19 cellular contexts compared by ENCODE assay signal in the genomic region with DNA sequence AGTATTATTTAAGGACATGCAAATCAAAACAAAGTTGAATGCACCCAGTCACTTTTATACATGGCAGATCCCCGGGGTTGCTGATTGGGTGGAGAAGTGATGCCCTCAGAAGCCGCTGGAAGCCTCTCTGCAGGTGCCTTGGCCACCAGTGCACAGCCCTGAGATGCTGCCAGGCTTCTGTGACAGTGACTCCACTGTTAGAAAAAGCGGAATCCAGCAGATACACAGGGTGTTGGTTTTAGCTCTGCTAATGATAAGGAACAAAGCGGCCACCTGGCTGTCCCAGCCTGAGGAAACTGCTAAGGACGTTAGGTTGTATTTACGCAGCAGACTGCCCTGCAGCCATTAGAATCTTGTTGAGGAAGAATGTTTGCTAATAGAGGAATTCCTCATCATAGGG. TPM values are rescaled to one million over a fixed set of nuclear protein-coding genes. Genes with fewer than 3 reads are reported as not detected.
DNase-seq lines count a peak whose midpoint lies in the region; TF ChIP-seq lines count a peak whose summit lies in the region.
"Had no signal": no experiment of that assay in that cellular context is flagged by ENCODE, and none has a peak within 500 bp of the region (broad histone marks: within the 10 kb centered on the region; RNA-seq: fewer than 3 reads in every experiment).

No MANE protein-coding gene starts in this region.

- no peaks in the 10 kb centered on the region for H3K27me3 Mint-ChIP-seq in activated CD4-positive, alpha-beta memory T cell treated with anti-CD3 and anti-CD28 coated beads for 36 hours
- H3K27me3 Mint-ChIP-seq in activated CD4-positive, alpha-beta memory T cell treated with anti-CD3 and anti-CD28 coated beads, Interleukin-2, amount 10 ng/mL, durations not matched to agents 7 days and 5 days = no peaks in the 10 kb centered on the region
- H3K27me3 Mint-ChIP-seq in H9 (ENCODE audit: low read depth) = no peaks in the 10 kb centered on the region; the same call in 1 of the 2 replicates
- H3K27me3 Mint-ChIP-seq: activated CD4-positive, alpha-beta T cell treated with anti-CD3 and anti-CD28 coated beads for 36 hours; brain had no signal

- H2BK20ac ChIP-seq in H9 (ENCODE audit: low read depth, low read length, poor library complexity, severe bottlenecking) = no peak overlapping the region

- CTCF ChIA-PET in activated CD4-positive, alpha-beta memory T cell treated with anti-CD3 and anti-CD28 coated beads for 36 hours (lab: Charles Lee) = no interaction called here
- CTCF ChIA-PET in activated CD4-positive, alpha-beta memory T cell treated with anti-CD3 and anti-CD28 coated beads, Interleukin-2, amount 10 ng/mL, durations not matched to agents 7 days and 5 days (lab: Charles Lee) = no interaction called here

- no peaks in the 10 kb centered on the region for H3K9me2 ChIP-seq in GM23248 (ENCODE audit: insufficient read depth)

- intact Hi-C loops in activated CD4-positive, alpha-beta memory T cell treated with anti-CD3 and anti-CD28 coated beads for 36 hours (cut with micrococcal nuclease) = no loop called here
- intact Hi-C loops in spleen (cut with DNase I; ENCODE audit: low total_unique reads) = no loop called here

- H3K27ac ChIP-seq in VCaP = peak overlapping the region; percentile 49
- H3K27ac ChIP-seq in spleen = no peak overlapping the region
- H3K27ac ChIP-seq in H9 (ENCODE audit: insufficient read length, low read depth, low read length) = no peak overlapping the region
- no peak overlapping the region for H3K27ac ChIP-seq in GM23248
- H3K27ac ChIP-seq: gastroesophageal sphincter, pancreas had no signal

- H3K23me2 ChIP-seq in H9 (ENCODE audit: insufficient read length, low read depth, low read length, poor library complexity, severe bottlenecking) = no peaks in the 10 kb centered on the region

- no peak overlapping the region for H4K5ac ChIP-seq in H9 (ENCODE audit: insufficient read length, low read depth, low read length)

- H3K36me3 ChIP-seq in spleen (no peaks in the 10 kb centered on the region), GM23248 (ENCODE audit: low read depth) (no peaks in the 10 kb centered on the region)
- H3K36me3 ChIP-seq: pancreas had no signal

- no peak overlapping the region for H2BK5ac ChIP-seq in H9 (ENCODE audit: insufficient read length, low read length)

- no peak overlapping the region for H3T11ph ChIP-seq in H9 (ENCODE audit: low read length)

- POLR2A ChIA-PET in activated CD4-positive, alpha-beta memory T cell treated with anti-CD3 and anti-CD28 coated beads for 36 hours (lab: Charles Lee) = no interaction called here
- POLR2A ChIA-PET in activated CD4-positive, alpha-beta memory T cell treated with anti-CD3 and anti-CD28 coated beads, Interleukin-2, amount 10 ng/mL, durations not matched to agents 7 days and 5 days (lab: Charles Lee) = no interaction called here

- H3K27me3 ChIP-seq in spleen (replicated peaks in 1 of 7) (no peaks in the 10 kb centered on the region), H9 (ENCODE audit: insufficient read depth, low read length) (no peaks in the 10 kb centered on the region), GM23248 (replicated peaks; ENCODE audit: insufficient read depth) (no peaks in the 10 kb centered on the region)
- H3K27me3 ChIP-seq: gastroesophageal sphincter, pancreas had no signal

- H3F3A ChIP-seq in GM23248 (ENCODE audit: insufficient read depth) = no peaks in the 10 kb centered on the region

- no peak overlapping the region for H3K23ac ChIP-seq in H9 (ENCODE audit: insufficient read length, low read depth, low read length)

- H3K4me1 ChIP-seq in spleen = no peaks in the 10 kb centered on the region
- no peaks in the 10 kb centered on the region for H3K4me1 ChIP-seq in H9 (ENCODE audit: insufficient read depth, low read length)
- no peaks in the 10 kb centered on the region for H3K4me1 ChIP-seq in GM23248 (ENCODE audit: insufficient read depth)
- H3K4me1 ChIP-seq: pancreas had no signal

- no peak overlapping the region for H3K56ac ChIP-seq in H9 (ENCODE audit: insufficient read length, low read depth, low read length)

- no peaks in the 10 kb centered on the region for H3K9me3 ChIP-seq in spleen
- H3K9me3 ChIP-seq in H9 (ENCODE audit: control insufficient read depth, low read depth, low read length) = no peaks in the 10 kb centered on the region
- no peaks in the 10 kb centered on the region for H3K9me3 ChIP-seq in GM23248 (ENCODE audit: low read depth)
- H3K9me3 ChIP-seq: gastroesophageal sphincter, pancreas had no signal

- H2AFZ ChIP-seq in H9 (ENCODE audit: low read length) (no peak overlapping the region), GM23248 (no peak overlapping the region)

- no peak overlapping the region for H4K8ac ChIP-seq in H9 (replicated peaks; ENCODE audit: insufficient read length, low read depth, low read length)

- H3K79me1 ChIP-seq in H9 (ENCODE audit: insufficient read depth, low read depth, low read length, poor library complexity, severe bottlenecking) = no peaks in the 10 kb centered on the region

- no peak overlapping the region for H3K4me3 Mint-ChIP-seq in activated CD4-positive, alpha-beta memory T cell treated with anti-CD3 and anti-CD28 coated beads for 36 hours
- no peak overlapping the region for H3K4me3 Mint-ChIP-seq in activated CD4-positive, alpha-beta memory T cell treated with anti-CD3 and anti-CD28 coated beads, Interleukin-2, amount 10 ng/mL, durations not matched to agents 7 days and 5 days
- H3K4me3 Mint-ChIP-seq in H9 = no peak overlapping the region
- H3K4me3 Mint-ChIP-seq: activated CD4-positive, alpha-beta T cell treated with anti-CD3 and anti-CD28 coated beads for 36 hours; brain had no signal

- H2BK120ac ChIP-seq in H9 (ENCODE audit: low read depth, low read length, poor library complexity, severe bottlenecking) = no peak overlapping the region

- in situ Hi-C loops in GM23248 (cut with MboI) = no loop called here

- H3K14ac ChIP-seq in H9 (ENCODE audit: insufficient read depth, low read length) = no peak overlapping the region

- H3K4me3 ChIP-seq in spleen (no peak overlapping the region), GM23248 (no peak overlapping the region)
- H3K4me3 ChIP-seq: gastroesophageal sphincter, pancreas had no signal

- H3K27ac Mint-ChIP-seq in activated CD4-positive, alpha-beta memory T cell treated with anti-CD3 and anti-CD28 coated beads for 36 hours = no peak overlapping the region
- no peak overlapping the region for H3K27ac Mint-ChIP-seq in activated CD4-positive, alpha-beta memory T cell treated with anti-CD3 and anti-CD28 coated beads, Interleukin-2, amount 10 ng/mL, durations not matched to agents 7 days and 5 days
- no peak overlapping the region for H3K27ac Mint-ChIP-seq in H9
- H3K27ac Mint-ChIP-seq: activated CD4-positive, alpha-beta T cell treated with anti-CD3 and anti-CD28 coated beads for 36 hours had no signal

- H3K79me2 ChIP-seq in H9 (ENCODE audit: insufficient read depth, low read length) (no peaks in the 10 kb centered on the region), GM23248 (ENCODE audit: insufficient read depth) (no peaks in the 10 kb centered on the region)

- H3K18ac ChIP-seq in H9 (ENCODE audit: insufficient read length, low read depth, low read length) = no peak overlapping the region

- 43 to 68% (median 63%) methylated on average over 6 of the region's 6 CpGs for WGBS in spleen, 5 donors
- no CpG with 5 or more reads among the region's 6 CpGs for WGBS in H9 (ENCODE audit: extremely low coverage, insufficient read length, low lambda C conversion rate)
- WGBS in GM23248 (ENCODE audit: low coverage in 1 of 2, low lambda C conversion rate in 2 of 2, missing lambda C conversion rate in 2 of 2), 2 experiments = 46 to 50% methylated on average over 6 of the region's 6 CpGs

- TF ChIP-seq CTCF in VCaP (conservative IDR thresholded peaks at IDR 0.05) = no peak
- TF ChIP-seq CTCF in spleen (IDR thresholded peaks at IDR 0.05 in 8 of 11, conservative IDR thresholded peaks at IDR 0.05 in 3 of 11) = no peak
- TF ChIP-seq CTCF in H9 (conservative IDR thresholded peaks at IDR 0.05) = no peak

- no peaks in the 10 kb centered on the region for H3K36me3 Mint-ChIP-seq in activated CD4-positive, alpha-beta memory T cell treated with anti-CD3 and anti-CD28 coated beads for 36 hours
- H3K36me3 Mint-ChIP-seq in activated CD4-positive, alpha-beta memory T cell treated with anti-CD3 and anti-CD28 coated beads, Interleukin-2, amount 10 ng/mL, durations not matched to agents 7 days and 5 days (ENCODE audit: low read depth) = no peaks in the 10 kb centered on the region
- no peaks in the 10 kb centered on the region for H3K36me3 Mint-ChIP-seq in H9 (ENCODE audit: insufficient read depth in 1 of 3, low read depth in 3 of 3)

- no peak for TF ChIP-seq POLR2A in spleen (IDR thresholded peaks at IDR 0.05)

- H3K9ac ChIP-seq in H9 (ENCODE audit: extremely low read depth, insufficient read length, low read length) = no peak overlapping the region
- no peak overlapping the region for H3K9ac ChIP-seq in GM23248

- no peak overlapping the region for H2AK5ac ChIP-seq in H9 (ENCODE audit: insufficient read length, low read length)

- H4K20me1 ChIP-seq in H9 (ENCODE audit: control insufficient read depth, insufficient read depth, insufficient read length) (no peaks in the 10 kb centered on the region), GM23248 (ENCODE audit: insufficient read depth) (no peaks in the 10 kb centered on the region)

- H4K91ac ChIP-seq in H9 (ENCODE audit: insufficient read length, low read depth, low read length) = no peak overlapping the region

- peak; percentile 1 for DNase-seq in activated CD4-positive, alpha-beta memory T cell treated with anti-CD3 and anti-CD28 coated beads for 36 hours
- DNase-seq in activated CD4-positive, alpha-beta memory T cell treated with anti-CD3 and anti-CD28 coated beads, Interleukin-2, amount 10 ng/mL, durations not matched to agents 7 days and 5 days = no peak
- DNase-seq in inferior parietal cortex (ENCODE audit: extremely low spot score) = peak; percentile 40
- peak; percentile 39 for DNase-seq in spleen
- DNase-seq in H9 = no peak
- DNase-seq in NCI-H2107 (lab: John Stamatoyannopoulos, UW) = no peak
- no peak for DNase-seq in GM23248
- DNase-seq: 8988T; activated CD4-positive, alpha-beta T cell treated with anti-CD3 and anti-CD28 coated beads for 36 hours; activated naive CD4-positive, alpha-beta T cell treated with anti-CD3 and anti-CD28 coated beads, Interleukin-2, amount 50 U/mL, for 16 hours; GDM1; NCI-H82; pancreas; small intestine; stimulated activated CD4-positive, alpha-beta T cell treated with anti-CD3 and anti-CD28 coated beads, Interleukin-4, amount 100 ng/mL, for 4 hours had no signal

- no peaks in the 10 kb centered on the region for H3K4me1 Mint-ChIP-seq in activated CD4-positive, alpha-beta memory T cell treated with anti-CD3 and anti-CD28 coated beads for 36 hours (ENCODE audit: low read depth)
- H3K4me1 Mint-ChIP-seq in activated CD4-positive, alpha-beta memory T cell treated with anti-CD3 and anti-CD28 coated beads, Interleukin-2, amount 10 ng/mL, durations not matched to agents 7 days and 5 days = no peaks in the 10 kb centered on the region
- H3K4me1 Mint-ChIP-seq in H9 = no peaks in the 10 kb centered on the region; a peak in 1 of 4 replicates
- H3K4me1 Mint-ChIP-seq: activated CD4-positive, alpha-beta T cell treated with anti-CD3 and anti-CD28 coated beads for 36 hours had no signal

- no peak overlapping the region for H2BK12ac ChIP-seq in H9 (ENCODE audit: insufficient read length, low read depth, low read length)

- H3K9me3 Mint-ChIP-seq in activated CD4-positive, alpha-beta memory T cell treated with anti-CD3 and anti-CD28 coated beads for 36 hours = no peaks in the 10 kb centered on the region
- H3K9me3 Mint-ChIP-seq in activated CD4-positive, alpha-beta memory T cell treated with anti-CD3 and anti-CD28 coated beads, Interleukin-2, amount 10 ng/mL, durations not matched to agents 7 days and 5 days = no peaks in the 10 kb centered on the region
- H3K9me3 Mint-ChIP-seq in H9 = no peaks in the 10 kb centered on the region

- H2BK15ac ChIP-seq in H9 (ENCODE audit: low read depth, low read length) = no peak overlapping the region

- no peak overlapping the region for H3K4ac ChIP-seq in H9 (ENCODE audit: low read depth, low read length)

- H3K4me2 ChIP-seq in H9 (ENCODE audit: insufficient read depth, insufficient read length, low read length) (no peak overlapping the region), GM23248 (ENCODE audit: unreplicated experiment) (no peak overlapping the region)

RNA-seq across cellular contexts. Expression of a gene that starts 47.5 kb away (rescaled TPM):
- total RNA-seq in activated CD4-positive, alpha-beta memory T cell treated with anti-CD3 and anti-CD28 coated beads for 36 hours = under 1 TPM; 0.77 to 0.95 TPM
- under 1 TPM; 0.83 to 0.90 TPM for total RNA-seq in activated CD4-positive, alpha-beta memory T cell treated with anti-CD3 and anti-CD28 coated beads, Interleukin-2, amount 10 ng/mL, durations not matched to agents 7 days and 5 days
- total RNA-seq in spleen (under 1 TPM; 0.13 to 0.92 (median 0.44) TPM), H9 (2021) (0.50 and 0.55 TPM in 2 replicates)
- polyA plus RNA-seq in spleen (under 1 TPM; 0.06 to 0.13 (median 0.13) TPM), GM23248 (2016; fragmentation: Nextera tagmentation; extraction: Ambion mirVana) (0.04 and 0.06 TPM in 2 replicates)
- total RNA-seq in GM23248 (2014; rRNA removed; shearing (Covaris generic)) = not detected in 2 replicates
- total RNA-seq: LHCN-M2 had no signal

Comparison
In these comparisons a context has a peak if more than half of its experiments do, and no peak if none do; other contexts are left out.
1. DNase-seq: peak in activated CD4-positive, alpha-beta memory T cell treated with anti-CD3 and anti-CD28 coated beads for 36 hours (single experiment), inferior parietal cortex (single experiment) and spleen (single experiment); none in activated CD4-positive, alpha-beta memory T cell treated with anti-CD3 and anti-CD28 coated beads, Interleukin-2, amount 10 ng/mL, durations not matched to agents 7 days and 5 days (single experiment), H9 (single experiment), NCI-H2107 (single experiment) and GM23248 (single experiment).